Comparison of ENCODE assay signal across 30 cellular contexts in genomic region chr10:33280217-33280616, GRCh38. TPM values are rescaled to one million over a fixed set of nuclear protein-coding genes. Genes with fewer than 3 reads are reported as not detected.
DNase-seq lines count a peak whose midpoint lies in the region; ATAC-seq and TF ChIP-seq lines count a peak whose summit lies in the region.
"Had no signal": no experiment of that assay in that cellular context is flagged by ENCODE, and none has a peak within 500 bp of the region (broad histone marks: within the 10 kb centered on the region; RNA-seq: fewer than 3 reads in every experiment).

No MANE protein-coding gene starts in this region.

- no peak overlapping the region for H3K4ac ChIP-seq in mesenchymal stem cell (ENCODE audit: low read depth in 1 of 2, low read length in 2 of 2)

- H3K27me3 Mint-ChIP-seq in CD14-positive monocyte (ENCODE audit: low read depth in 3 of 3) = peaks cover 7 to 12% (median 7%) of the 10 kb centered on the region in 3 donors

- intact Hi-C loops in left ventricle myocardium inferior (cut with micrococcal nuclease) (no loop called here), CD14-positive monocyte (cut with micrococcal nuclease) (no loop called here)

- H3K18ac ChIP-seq in mesenchymal stem cell (ENCODE audit: low read depth in 1 of 2, low read length in 2 of 2) = no peak overlapping the region

- TF ChIP-seq CTCF in left ventricle myocardium inferior (IDR thresholded peaks at IDR 0.05; ENCODE audit: borderline replicate concordance) (no peak), right atrium auricular region (IDR thresholded peaks at IDR 0.05) (no peak), CD14-positive monocyte (IDR thresholded peaks at IDR 0.05) (no peak)

- H3K27ac ChIP-seq in left ventricle myocardium inferior (replicated peaks) (peak overlapping the region; percentile 93), right atrium auricular region (peak overlapping the region in 1 of 2 donors; percentile 93), mesenchymal stem cell (ENCODE audit: low read length, poor library complexity, severe bottlenecking) (no peak overlapping the region)
- H3K27ac ChIP-seq: brain microvascular endothelial cell, lower lobe of right lung, pancreas, Peyer's patch had no signal

- H3K9ac ChIP-seq in adipocyte (ENCODE audit: low read length) (no peak overlapping the region), mesenchymal stem cell (ENCODE audit: low read length) (peak overlapping the region; percentile 62)

- H3K23ac ChIP-seq in mesenchymal stem cell (ENCODE audit: low read length in 2 of 2) = no peak overlapping the region

- ATAC-seq in HG03571 (IDR thresholded peaks at IDR 0.05; ENCODE audit: unreplicated experiment) = no peak
- ATAC-seq: lower lobe of right lung; mucosa of descending colon; natural killer cell treated with Interleukin-12 subunit alpha and Interleukin-12 subunit beta and Interleukin-15 and Interleukin-18, amount 100 ng/mL, for 72 hours had no signal

- no peak overlapping the region for H2AFZ ChIP-seq in mesenchymal stem cell (ENCODE audit: low read depth, low read length)

- H3K27me3 ChIP-seq in left ventricle myocardium inferior (ENCODE audit: low read depth) (no peaks in the 10 kb centered on the region), right atrium auricular region (no peaks in the 10 kb centered on the region), adipocyte (replicated peaks; ENCODE audit: control insufficient read depth, insufficient read depth, low read length) (no peaks in the 10 kb centered on the region), mesenchymal stem cell (ENCODE audit: control insufficient read depth in 1 of 2, insufficient read depth in 1 of 2, low read length in 2 of 2) (no peaks in the 10 kb centered on the region)
- H3K27me3 ChIP-seq: BE2C, brain microvascular endothelial cell, Peyer's patch had no signal

- H3K4me1 Mint-ChIP-seq in CD14-positive monocyte = no peaks in the 10 kb centered on the region
- H3K4me1 Mint-ChIP-seq: activated CD4-positive, alpha-beta memory T cell treated with anti-CD3 and anti-CD28 coated beads, Interleukin-2, amount 10 ng/mL, durations not matched to agents 7 days and 5 days had no signal

- no peak overlapping the region for H2BK120ac ChIP-seq in mesenchymal stem cell (ENCODE audit: low read depth, low read length)

- H2BK5ac ChIP-seq in mesenchymal stem cell (ENCODE audit: low read depth, low read length, poor library complexity, severe bottlenecking) = no peak overlapping the region

- H4K91ac ChIP-seq in mesenchymal stem cell (ENCODE audit: low read length) = no peak overlapping the region

- H3K4me3 ChIP-seq in left ventricle myocardium inferior = no peak overlapping the region
- H3K4me3 ChIP-seq in right atrium auricular region = no peak overlapping the region
- no peak overlapping the region for H3K4me3 ChIP-seq in adipocyte (ENCODE audit: low read length)
- H3K4me3 ChIP-seq in mesenchymal stem cell (ENCODE audit: insufficient read depth in 1 of 2, low read depth in 1 of 2, low read length in 2 of 2) = no peak overlapping the region
- H3K4me3 ChIP-seq: lower lobe of right lung, mucosa of descending colon, pancreas, Peyer's patch had no signal

- H3K9me3 ChIP-seq in left ventricle myocardium inferior (replicated peaks) (no peaks in the 10 kb centered on the region), right atrium auricular region (no peaks in the 10 kb centered on the region), adipocyte (ENCODE audit: control insufficient read depth, low read length) (no peaks in the 10 kb centered on the region), mesenchymal stem cell (ENCODE audit: control insufficient read depth, low read length) (no peaks in the 10 kb centered on the region)
- H3K9me3 ChIP-seq: BE2C, lower lobe of right lung, mucosa of descending colon, pancreas, Peyer's patch had no signal

- no peak overlapping the region for H3K4me2 ChIP-seq in mesenchymal stem cell (ENCODE audit: low read length, poor library complexity, severe bottlenecking)

- peaks cover 0 to 2% (median 0%) of the 10 kb centered on the region in 7 donors for H3K9me3 Mint-ChIP-seq in CD14-positive monocyte
- H3K9me3 Mint-ChIP-seq: activated CD4-positive, alpha-beta memory T cell treated with anti-CD3 and anti-CD28 coated beads, Interleukin-2, amount 10 ng/mL, durations not matched to agents 7 days and 5 days; natural killer cell treated with Interleukin-12 subunit alpha and Interleukin-12 subunit beta and Interleukin-15 and Interleukin-18, amount 100 ng/mL, for 72 hours had no signal

- H3K14ac ChIP-seq in mesenchymal stem cell (ENCODE audit: low read length in 2 of 2) = no peak overlapping the region

- H3K36me3 ChIP-seq in left ventricle myocardium inferior (peaks cover 20% of the 10 kb centered on the region), right atrium auricular region (no peaks in the 10 kb centered on the region), adipocyte (ENCODE audit: control insufficient read depth, insufficient read depth, low read length, severe bottlenecking) (peaks cover 24% of the 10 kb centered on the region), mesenchymal stem cell (ENCODE audit: control insufficient read depth in 1 of 2, insufficient read depth in 2 of 2, low read depth in 1 of 2, low read length in 2 of 2) (peaks cover 20 to 60% of the 10 kb centered on the region in 2 experiments)
- H3K36me3 ChIP-seq: BE2C, lower lobe of right lung, pancreas, Peyer's patch had no signal

- H3K4me3 Mint-ChIP-seq in CD14-positive monocyte = no peak overlapping the region
- H3K4me3 Mint-ChIP-seq: activated CD4-positive, alpha-beta memory T cell treated with anti-CD3 and anti-CD28 coated beads, Interleukin-2, amount 10 ng/mL, durations not matched to agents 7 days and 5 days; natural killer cell treated with Interleukin-12 subunit alpha and Interleukin-12 subunit beta and Interleukin-15 and Interleukin-18, amount 100 ng/mL, for 72 hours had no signal

- no peak overlapping the region for H2BK15ac ChIP-seq in mesenchymal stem cell (ENCODE audit: low read depth, poor library complexity, severe bottlenecking)

- no peak overlapping the region for H2BK12ac ChIP-seq in mesenchymal stem cell (ENCODE audit: low read length in 2 of 2)

- DNase-seq in left ventricle myocardium inferior = no peak
- DNase-seq in right atrium auricular region (ENCODE audit: low spot score) = no peak
- DNase-seq in adipocyte (ENCODE audit: low read depth) = peak; percentile 51
- DNase-seq in mesenchymal stem cell = no peak
- no peak for DNase-seq in stimulated activated CD4-positive, alpha-beta T cell treated with anti-CD3 and anti-CD28 coated beads, Interleukin-4, amount 100 ng/mL, for 1 hour
- no peak for DNase-seq in cortex of kidney (lab: John Stamatoyannopoulos, UW)
- no peak for DNase-seq in CD14-positive monocyte (ENCODE audit: low spot score)
- DNase-seq: activated CD4-positive, alpha-beta memory T cell treated with anti-CD3 and anti-CD28 coated beads, Interleukin-2, amount 10 ng/mL, durations not matched to agents 7 days and 5 days; activated CD4-positive, alpha-beta T cell treated with anti-CD3 and anti-CD28 coated beads for 1 hour; activated CD8-positive, alpha-beta memory T cell treated with anti-CD3 and anti-CD28 coated beads, Interleukin-2, amount 50 U/mL, for 48 hours; activated naive CD4-positive, alpha-beta T cell treated with anti-CD3 and anti-CD28 coated beads, Interleukin-2, amount 50 U/mL, for 16 hours; amniotic stem cell; brain microvascular endothelial cell; DMS53; effector CD4-positive, alpha-beta T cell; foreskin melanocyte; lower lobe of right lung; mucosa of descending colon; MV-4-11; NCI-H1436 treated with DMSO at 0.1 percent for 48 hours; pancreas; Peyer's patch; retina; SHP77 treated with DMSO at 0.1 percent for 48 hours; small intestine; stimulated activated naive CD4-positive, alpha-beta T cell treated with Interleukin-2 at 50 U/mL for 16 hours; SW 1271 had no signal

- no peak overlapping the region for H3K27ac Mint-ChIP-seq in CD14-positive monocyte
- H3K27ac Mint-ChIP-seq: activated CD4-positive, alpha-beta memory T cell treated with anti-CD3 and anti-CD28 coated beads, Interleukin-2, amount 10 ng/mL, durations not matched to agents 7 days and 5 days; natural killer cell treated with Interleukin-12 subunit alpha and Interleukin-12 subunit beta and Interleukin-15 and Interleukin-18, amount 100 ng/mL, for 72 hours had no signal

- no peaks in the 10 kb centered on the region for H3K79me1 ChIP-seq in mesenchymal stem cell (replicated peaks; ENCODE audit: low read length, poor library complexity, severe bottlenecking)

- no peak overlapping the region for H2AK5ac ChIP-seq in mesenchymal stem cell (ENCODE audit: low read length, severe bottlenecking)

- no peak overlapping the region for H4K8ac ChIP-seq in mesenchymal stem cell (ENCODE audit: low read length)

- no CpG with 5 or more reads among the region's 2 CpGs for WGBS in mesenchymal stem cell

- peaks cover 100% of the 10 kb centered on the region for H3K4me1 ChIP-seq in left ventricle myocardium inferior
- H3K4me1 ChIP-seq in right atrium auricular region = peaks cover 0 to 58% of the 10 kb centered on the region in 2 donors
- peaks cover 39% of the 10 kb centered on the region for H3K4me1 ChIP-seq in adipocyte (ENCODE audit: control insufficient read depth, insufficient read depth, low read length)
- peaks cover 8% of the 10 kb centered on the region for H3K4me1 ChIP-seq in mesenchymal stem cell (ENCODE audit: control insufficient read depth, insufficient read depth, low read depth, low read length)
- H3K4me1 ChIP-seq: pancreas, Peyer's patch had no signal

- no peaks in the 10 kb centered on the region for H3K36me3 Mint-ChIP-seq in CD14-positive monocyte
- H3K36me3 Mint-ChIP-seq: natural killer cell treated with Interleukin-12 subunit alpha and Interleukin-12 subunit beta and Interleukin-15 and Interleukin-18, amount 100 ng/mL, for 72 hours had no signal

RNA-seq across cellular contexts. Expression of gene NRP1, which starts 54.2 kb away (rescaled TPM):
- total RNA-seq in left ventricle myocardium inferior (168 TPM), right atrium auricular region (10 to 100 TPM; 54.6 to 83.1 TPM)
- polyA plus RNA-seq in mesenchymal stem cell (2013, experiment 1 of 2) = 29.3 TPM
- polyA plus RNA-seq in mesenchymal stem cell (2013, experiment 2 of 2) = 30.0 TPM
- 1 to 10 TPM; 1.1 to 1.7 TPM for polyA plus RNA-seq in CD14-positive monocyte
